Comparison of ENCODE assay signal across 10 cellular contexts in the genomic region with DNA sequence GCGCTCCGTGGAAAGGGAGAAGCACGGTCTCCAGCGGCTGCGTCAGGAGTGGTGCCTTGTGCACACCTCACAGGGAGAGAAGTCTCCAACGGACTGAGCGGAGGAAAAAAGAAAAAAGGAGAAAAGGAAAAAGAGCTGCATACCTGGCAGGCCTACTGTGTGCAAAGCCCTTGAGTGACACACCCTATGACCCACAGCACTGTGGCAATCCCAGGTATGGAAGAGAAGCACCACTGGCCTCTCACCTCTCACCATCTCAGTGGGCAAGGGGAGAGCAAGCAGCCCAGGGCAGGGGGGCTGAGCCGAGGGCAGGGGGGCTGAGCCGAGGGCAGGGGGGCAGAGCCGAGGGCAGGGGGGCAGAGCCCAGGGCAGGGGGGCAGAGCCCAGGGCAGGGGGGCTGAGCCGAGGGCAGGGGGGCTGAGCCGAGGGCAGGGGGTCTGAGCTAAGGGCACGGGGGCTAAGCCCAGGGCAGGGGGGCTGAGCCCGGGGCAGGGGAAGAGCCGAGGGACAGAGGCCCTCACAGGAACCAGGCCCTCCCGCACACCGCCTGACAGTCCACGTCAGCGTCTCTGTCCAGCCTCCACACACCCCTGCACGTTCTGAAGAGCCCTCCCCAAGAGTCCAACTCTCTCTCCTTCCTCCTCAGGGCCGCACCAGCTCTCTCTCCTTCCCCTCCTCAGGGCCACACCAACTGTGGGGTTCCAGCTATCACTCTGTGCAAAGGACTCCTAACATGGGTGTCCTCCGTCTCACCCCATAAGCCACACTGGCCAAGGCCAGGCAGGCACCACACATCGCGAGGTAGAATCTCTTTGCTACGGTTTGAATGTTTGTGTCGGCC.
DNase-seq lines count a peak whose midpoint lies in the region; ATAC-seq and TF ChIP-seq lines count a peak whose summit lies in the region.
"Had no signal": no experiment of that assay in that cellular context is flagged by ENCODE, and none has a peak within 500 bp of the region (broad histone marks: within the 10 kb centered on the region; RNA-seq: fewer than 3 reads in every experiment).

No MANE protein-coding gene starts in this region.

- no peaks in the 10 kb centered on the region for H3K27me3 Mint-ChIP-seq in central memory CD8-positive, alpha-beta T cell

- peak overlapping the region; percentile 96 for H3K27ac Mint-ChIP-seq in central memory CD8-positive, alpha-beta T cell (ENCODE audit: low read depth)

- CTCF ChIA-PET in HEK293 (lab: Yijun Ruan, JAX): interaction anchor here (0.6 to 1.7 kb wide), 4 partner anchors 10 to 382 kb away, joined by 3 to 4 read pairs (median 4); no protein-coding TSS in a partner anchor

- H3K9me3 ChIP-seq in HEK293 (ENCODE audit: control insufficient read depth, insufficient read depth, low read depth, low read length): no peaks in the 10 kb centered on the region
- no peaks in the 10 kb centered on the region for H3K9me3 ChIP-seq in muscle layer of colon (ENCODE audit: low read length)
- H3K9me3 ChIP-seq: Peyer's patch had no signal

- H3K4me1 Mint-ChIP-seq in central memory CD8-positive, alpha-beta T cell: peaks cover 85% of the 10 kb centered on the region

- POLR2A ChIA-PET in HEK293 (lab: Yijun Ruan, JAX): no interaction called here

- H3K36me3 Mint-ChIP-seq in central memory CD8-positive, alpha-beta T cell (ENCODE audit: insufficient read depth): peaks cover 30% of the 10 kb centered on the region

- no peak for TF ChIP-seq CTCF in HEK293 (tag by site-specific recombination; IDR thresholded peaks at IDR 0.05)

- no peak for ATAC-seq in central memory CD8-positive, alpha-beta T cell (replicated peaks; ENCODE audit: extremely low read depth, poor library complexity, severe bottlenecking)
- ATAC-seq in HG02884 (IDR thresholded peaks at IDR 0.05; ENCODE audit: unreplicated experiment): no peak

- DNase-seq in central memory CD8-positive, alpha-beta T cell (ENCODE audit: low spot score in 2 of 2): no peak
- DNase-seq in cerebellar cortex (ENCODE audit: low spot score) (no peak), kidney glomerular epithelial cell (lab: John Stamatoyannopoulos, UW) (no peak), NCI-H69 (lab: John Stamatoyannopoulos, UW) (no peak)
- DNase-seq: NCI-H146 had no signal

- no peaks in the 10 kb centered on the region for H3K9me3 Mint-ChIP-seq in central memory CD8-positive, alpha-beta T cell

- H3K36me3 ChIP-seq in ACC112 (ENCODE audit: insufficient read depth, low read length): no peaks in the 10 kb centered on the region
- no peaks in the 10 kb centered on the region for H3K36me3 ChIP-seq in HEK293 (ENCODE audit: control insufficient read depth in 2 of 2, insufficient read depth in 1 of 2, low read length in 2 of 2)
- no peaks in the 10 kb centered on the region for H3K36me3 ChIP-seq in muscle layer of colon (ENCODE audit: insufficient read depth, low read length)

- H3K27me3 ChIP-seq in ACC112 (ENCODE audit: insufficient read depth, low read length) (no peaks in the 10 kb centered on the region), muscle layer of colon (ENCODE audit: control insufficient read depth in 1 of 2, insufficient read depth in 2 of 2, low read length in 2 of 2) (no peaks in the 10 kb centered on the region)
- H3K27me3 ChIP-seq: Peyer's patch had no signal

- peak overlapping the region; percentile 92 for H3K27ac ChIP-seq in ACC112 (ENCODE audit: low read depth, low read length)
- peak overlapping the region; percentile 28; the same call in 1 of the 2 replicates for H3K27ac ChIP-seq in HEK293 (ENCODE audit: extremely low read depth, low read depth, low read length)
- H3K27ac ChIP-seq in muscle layer of colon (ENCODE audit: low read depth, low read length): peak overlapping the region; percentile 2

- H3K9ac ChIP-seq in muscle layer of colon (ENCODE audit: low read length): no peak overlapping the region

- H3K4me1 ChIP-seq in ACC112 (ENCODE audit: control insufficient read depth, insufficient read depth, low read length, unreplicated experiment) (peaks cover 86% of the 10 kb centered on the region), HEK293 (ENCODE audit: control insufficient read depth, insufficient read depth, low read length) (peaks cover 32% of the 10 kb centered on the region), muscle layer of colon (ENCODE audit: insufficient read depth, low read length) (peaks cover 78% of the 10 kb centered on the region)

- H2AFZ ChIP-seq in ACC112 (ENCODE audit: low read length, unreplicated experiment): no peak overlapping the region

- H3K4me3 Mint-ChIP-seq in central memory CD8-positive, alpha-beta T cell: peak overlapping the region; percentile 74

- H3K4me3 ChIP-seq in ACC112 (ENCODE audit: low read depth, low read length) (no peak overlapping the region), HEK293 (ENCODE audit: low read depth, low read length) (no peak overlapping the region), muscle layer of colon (ENCODE audit: low read depth in 1 of 2, low read length in 2 of 2) (no peak overlapping the region)
- H3K4me3 ChIP-seq: Peyer's patch had no signal

- peaks cover 95% of the 10 kb centered on the region for H3K79me2 ChIP-seq in ACC112 (ENCODE audit: control insufficient read depth, insufficient read depth, low read length, unreplicated experiment)

TF ChIP-seq in HEK293, 187 proteins besides CTCF, POLR2A, EP300 and RAD21:
- TF ChIP-seq, protein P1, sequence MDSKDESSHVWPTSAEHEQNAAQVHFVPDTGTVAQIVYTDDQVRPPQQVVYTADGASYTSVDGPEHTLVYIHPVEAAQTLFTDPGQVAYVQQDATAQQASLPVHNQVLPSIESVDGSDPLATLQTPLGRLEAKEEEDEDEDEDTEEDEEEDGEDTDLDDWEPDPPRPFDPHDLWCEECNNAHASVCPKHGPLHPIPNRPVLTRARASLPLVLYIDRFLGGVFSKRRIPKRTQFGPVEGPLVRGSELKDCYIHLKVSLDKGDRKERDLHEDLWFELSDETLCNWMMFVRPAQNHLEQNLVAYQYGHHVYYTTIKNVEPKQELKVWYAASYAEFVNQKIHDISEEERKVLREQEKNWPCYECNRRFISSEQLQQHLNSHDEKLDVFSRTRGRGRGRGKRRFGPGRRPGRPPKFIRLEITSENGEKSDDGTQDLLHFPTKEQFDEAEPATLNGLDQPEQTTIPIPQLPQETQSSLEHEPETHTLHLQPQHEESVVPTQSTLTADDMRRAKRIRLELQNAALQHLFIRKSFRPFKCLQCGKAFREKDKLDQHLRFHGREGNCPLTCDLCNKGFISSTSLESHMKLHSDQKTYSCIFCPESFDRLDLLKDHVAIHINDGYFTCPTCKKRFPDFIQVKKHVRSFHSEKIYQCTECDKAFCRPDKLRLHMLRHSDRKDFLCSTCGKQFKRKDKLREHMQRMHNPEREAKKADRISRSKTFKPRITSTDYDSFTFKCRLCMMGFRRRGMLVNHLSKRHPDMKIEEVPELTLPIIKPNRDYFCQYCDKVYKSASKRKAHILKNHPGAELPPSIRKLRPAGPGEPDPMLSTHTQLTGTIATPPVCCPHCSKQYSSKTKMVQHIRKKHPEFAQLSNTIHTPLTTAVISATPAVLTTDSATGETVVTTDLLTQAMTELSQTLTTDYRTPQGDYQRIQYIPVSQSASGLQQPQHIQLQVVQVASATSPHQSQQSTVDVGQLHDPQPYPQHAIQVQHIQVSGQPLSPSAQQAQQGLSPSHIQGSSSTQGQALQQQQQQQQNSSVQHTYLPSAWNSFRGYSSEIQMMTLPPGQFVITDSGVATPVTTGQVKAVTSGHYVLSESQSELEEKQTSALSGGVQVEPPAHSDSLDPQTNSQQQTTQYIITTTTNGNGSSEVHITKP (tag by site-specific recombination; IDR thresholded peaks at IDR 0.05): peak; percentile 10; the same call in 1 of the 2 replicates
- TF ChIP-seq REST (tag by site-specific recombination; IDR thresholded peaks at IDR 0.05) (0 out of 2 replicates have a peak, but pooled peaks have one; percentile 30), ZBTB7A (tag by site-specific recombination; IDR thresholded peaks at IDR 0.05; ENCODE audit: low read depth) (no peak)
TF ChIP-seq in HEK293: peak in this region for 2.

Comparison
In these comparisons a context has a peak if more than half of its experiments do, and no peak if none do; other contexts are left out.
1. H3K27ac ChIP-seq: peak in every context shown above with its lines; median percentile 92 in ACC112; 28 in HEK293; 2 in muscle layer of colon.